In the genomic region with DNA sequence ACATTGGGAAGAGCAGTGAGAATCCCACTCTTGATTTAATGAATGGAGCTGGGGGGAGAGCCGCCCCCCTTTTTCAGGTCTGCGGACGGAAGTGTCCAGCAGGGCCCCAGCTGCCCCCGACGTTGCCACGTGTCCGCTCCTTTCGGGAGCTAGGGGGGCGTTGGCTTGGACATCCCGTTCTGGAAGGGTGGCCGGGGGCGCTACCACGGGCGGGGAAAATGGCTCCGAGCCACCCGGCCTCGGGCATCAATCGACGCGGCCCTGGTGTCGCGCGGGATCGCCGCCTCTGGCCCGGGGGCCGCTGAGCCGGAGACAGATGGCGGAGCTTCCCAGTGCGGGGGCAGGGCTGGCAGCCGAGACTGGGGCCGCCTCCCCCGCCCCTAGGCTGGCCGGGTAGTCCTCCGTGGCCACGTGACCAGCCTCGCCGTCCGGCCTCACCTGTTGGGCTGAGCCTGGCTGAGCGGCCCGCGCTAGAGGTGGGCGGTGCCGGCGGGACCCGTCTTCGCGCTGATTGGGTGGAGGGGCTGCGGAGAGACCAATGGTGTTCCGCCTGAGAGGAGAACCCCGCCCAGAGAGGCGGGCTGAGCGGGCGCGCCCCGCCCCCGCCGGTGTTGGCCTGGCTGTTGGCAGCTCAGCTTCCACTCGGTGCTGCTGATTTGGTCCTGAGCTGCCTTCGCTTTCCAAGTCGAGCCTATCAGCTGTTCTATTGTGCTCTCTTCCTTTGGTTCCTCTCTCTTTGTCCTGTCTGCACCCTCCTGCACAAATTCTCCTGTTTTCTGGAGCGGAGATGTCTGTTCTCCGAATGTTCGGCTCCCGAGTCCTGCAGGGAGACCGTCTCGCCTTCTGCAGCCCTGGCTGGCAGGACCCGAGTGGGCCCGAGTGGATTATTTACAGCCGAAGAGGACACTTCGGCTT, we compare ENCODE assay signal across 8 cellular contexts. TPM values are rescaled to one million over a fixed set of nuclear protein-coding genes. Genes with fewer than 3 reads are reported as not detected.
A peak's percentile ranks its signal among the peaks of the same experiment; 100 is the strongest.
DNase-seq lines count a peak whose midpoint lies in the region; ATAC-seq lines count a peak whose summit lies in the region.

No MANE protein-coding gene starts in this region.

- peak; percentile 43 for ATAC-seq in GM21786 (IDR thresholded peaks at IDR 0.05; ENCODE audit: unreplicated experiment)
- peak; percentile 99 for ATAC-seq in left colon
- no peak for ATAC-seq in GM18861 (IDR thresholded peaks at IDR 0.05; ENCODE audit: unreplicated experiment)

- DNase-seq in AG08396 (ENCODE audit: low spot score), result peak; percentile 97
- peak; percentile 43 for DNase-seq in NCI-H146 treated with DMSO at 0.1 percent for 48 hours (lab: John Stamatoyannopoulos, UW; ENCODE audit: unreplicated experiment)
- peak; percentile 90 to 91 for DNase-seq in activated CD4-positive, alpha-beta T cell treated with anti-CD3 and anti-CD28 coated beads, Interleukin-2, amount 50 U/mL, for 4 hours
- peak; percentile 77 to 82 for DNase-seq in left colon
- peak; percentile 94 for DNase-seq in stimulated activated CD4-positive, alpha-beta T cell treated with anti-CD3 and anti-CD28 coated beads, Interleukin-15, amount 100 ng/mL, for 24 hours

- no peaks in the 10 kb centered on the region for H3K36me3 Mint-ChIP-seq in dendritic cell treated with granulocyte-macrophage colony-stimulating factor and Interleukin-4, amounts not matched to agents 40 ng/mL and 50 ng/mL, for 4 days (ENCODE audit: low read depth)

- H3K4me1 Mint-ChIP-seq in dendritic cell treated with granulocyte-macrophage colony-stimulating factor and Interleukin-4, amounts not matched to agents 40 ng/mL and 50 ng/mL, for 4 days (ENCODE audit: low read depth), result peaks cover 46% of the 10 kb centered on the region

- peak overlapping the region; percentile 77 for H3K4me3 Mint-ChIP-seq in dendritic cell treated with granulocyte-macrophage colony-stimulating factor and Interleukin-4, amounts not matched to agents 40 ng/mL and 50 ng/mL, for 4 days

- no peaks in the 10 kb centered on the region for H3K9me3 Mint-ChIP-seq in dendritic cell treated with granulocyte-macrophage colony-stimulating factor and Interleukin-4, amounts not matched to agents 40 ng/mL and 50 ng/mL, for 4 days

- peak overlapping the region; percentile 75 for H3K27ac Mint-ChIP-seq in dendritic cell treated with granulocyte-macrophage colony-stimulating factor and Interleukin-4, amounts not matched to agents 40 ng/mL and 50 ng/mL, for 4 days

- H3K27me3 Mint-ChIP-seq in dendritic cell treated with granulocyte-macrophage colony-stimulating factor and Interleukin-4, amounts not matched to agents 40 ng/mL and 50 ng/mL, for 4 days, result peaks cover 13% of the 10 kb centered on the region

- intact Hi-C loops in dendritic cell treated with granulocyte-macrophage colony-stimulating factor and Interleukin-4, amounts not matched to agents 40 ng/mL and 50 ng/mL, for 4 days (cut with micrococcal nuclease), result loop anchor here (10.0 kb wide), 1 partner anchor 436 kb away; no protein-coding TSS in a partner anchor
- intact Hi-C loops in left colon (cut with DNase I, micrococcal nuclease), result no loop called here

RNA-seq across cellular contexts. Expression of gene HS3ST3B1, which starts 8.3 kb away (rescaled TPM):
- total RNA-seq in left colon, result 1 to 10 TPM in 1 of 2 donors, under 1 TPM in 1; 0.73 to 1.7 TPM

Comparison
In these comparisons a context has a peak if more than half of its experiments do, and no peak if none do; other contexts are left out.
1. DNase-seq: peak in every context shown above with its lines; median percentile 97 in AG08396; 94 in stimulated activated CD4-positive, alpha-beta T cell treated with anti-CD3 and anti-CD28 coated beads, Interleukin-15, amount 100 ng/mL, for 24 hours; 90 in activated CD4-positive, alpha-beta T cell treated with anti-CD3 and anti-CD28 coated beads, Interleukin-2, amount 50 U/mL, for 4 hours; 80 in left colon; 43 in NCI-H146 treated with DMSO at 0.1 percent for 48 hours.